8 cellular contexts compared by ENCODE assay signal in the genomic region with DNA sequence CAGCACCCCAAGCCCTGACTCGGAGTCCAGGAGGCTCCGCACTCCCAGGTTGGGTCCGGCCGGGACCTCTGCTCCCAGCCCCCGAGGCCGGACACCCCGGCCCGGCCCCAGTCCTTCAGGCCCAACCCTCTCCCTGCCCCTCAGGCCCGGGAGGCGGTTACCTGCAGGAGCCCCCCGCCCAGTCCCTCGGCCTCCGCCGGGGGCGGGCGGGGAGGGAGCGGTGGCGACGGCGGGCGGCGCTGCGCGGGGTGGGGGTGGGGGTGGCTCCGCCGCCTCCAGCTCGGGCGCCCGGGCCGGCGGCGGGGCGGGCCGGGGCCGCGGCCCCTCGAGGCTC. TPM values are rescaled to one million over a fixed set of nuclear protein-coding genes. Genes with fewer than 3 reads are reported as not detected.
DNase-seq lines count a peak whose midpoint lies in the region; ATAC-seq and TF ChIP-seq lines count a peak whose summit lies in the region.

No MANE protein-coding gene starts in this region.

- TF ChIP-seq CTCF in WI38 (IDR thresholded peaks at IDR 0.05; ENCODE audit: low read depth, low read length) (no peak), neural cell (IDR thresholded peaks at IDR 0.05; ENCODE audit: poor library complexity, severe bottlenecking) (no peak)

- peak; percentile 49 for ATAC-seq in GM18909 (IDR thresholded peaks at IDR 0.05; ENCODE audit: poor library complexity, unreplicated experiment)
- peak; percentile 42 for ATAC-seq in HG03175 (IDR thresholded peaks at IDR 0.05; ENCODE audit: unreplicated experiment)
- peak; percentile 44 for ATAC-seq in esophagus mucosa

- H3K4me3 ChIP-seq in WI38 (ENCODE audit: low read depth, low read length), result peak overlapping the region; percentile 91
- peak overlapping the region; percentile 97 for H3K4me3 ChIP-seq in neural cell (ENCODE audit: low read length)

- no peak for TF ChIP-seq EP300 in neural cell (conservative IDR thresholded peaks at IDR 0.05; ENCODE audit: poor library complexity, severe bottlenecking)

- DNase-seq in 8988T, result peak; percentile 58
- no peak for DNase-seq in DMS79 treated with DMSO at 0.1 percent for 48 hours (lab: John Stamatoyannopoulos, UW)
- no peak for DNase-seq in NCI-H526 treated with DMSO at 0.1 percent for 48 hours (lab: John Stamatoyannopoulos, UW)

- peak overlapping the region; percentile 68 for H3K4me2 ChIP-seq in neural cell (ENCODE audit: low read length)

- no peaks in the 10 kb centered on the region for H3F3A ChIP-seq in neural cell (ENCODE audit: insufficient read depth, low read length, poor library complexity, severe bottlenecking)

- H3K27ac ChIP-seq in neural cell (ENCODE audit: low read length), result peak overlapping the region; percentile 70

- no peaks in the 10 kb centered on the region for H3K27me3 ChIP-seq in neural cell (ENCODE audit: insufficient read depth, low read depth, low read length)

- no peaks in the 10 kb centered on the region for H3K36me3 ChIP-seq in neural cell (ENCODE audit: insufficient read depth, low read length)

- H3K9me2 ChIP-seq in neural cell (ENCODE audit: insufficient read depth, low read length), result no peaks in the 10 kb centered on the region

- H3K9me3 ChIP-seq in neural cell (ENCODE audit: low read length), result no peaks in the 10 kb centered on the region

- peak overlapping the region; percentile 87 for H3K9ac ChIP-seq in neural cell (ENCODE audit: low read length)

- no peak for TF ChIP-seq RAD21 in neural cell (conservative IDR thresholded peaks at IDR 0.05)

- no peak overlapping the region for H2AFZ ChIP-seq in neural cell (ENCODE audit: low read depth, low read length)

- H3K79me2 ChIP-seq in neural cell (replicated peaks; ENCODE audit: insufficient read depth, low read length), result peaks cover 54% of the 10 kb centered on the region

- H4K20me1 ChIP-seq in neural cell (ENCODE audit: insufficient read depth), result peaks cover 23% of the 10 kb centered on the region

TF ChIP-seq in neural cell, 6 proteins besides CTCF, POLR2A, EP300 and RAD21:
- no peak for TF ChIP-seq MXI1 (conservative IDR thresholded peaks at IDR 0.05; ENCODE audit: poor library complexity, severe bottlenecking)
- no peak for TF ChIP-seq EZH2 (IDR thresholded peaks at IDR 0.05; ENCODE audit: borderline replicate concordance, insufficient read depth, low read length, poor library complexity, severe bottlenecking)
- TF ChIP-seq POLR2AphosphoS5 (IDR thresholded peaks at IDR 0.05), result no peak
- no peak for TF ChIP-seq SMC3 (conservative IDR thresholded peaks at IDR 0.05; ENCODE audit: poor library complexity)
- TF ChIP-seq, protein P1, sequence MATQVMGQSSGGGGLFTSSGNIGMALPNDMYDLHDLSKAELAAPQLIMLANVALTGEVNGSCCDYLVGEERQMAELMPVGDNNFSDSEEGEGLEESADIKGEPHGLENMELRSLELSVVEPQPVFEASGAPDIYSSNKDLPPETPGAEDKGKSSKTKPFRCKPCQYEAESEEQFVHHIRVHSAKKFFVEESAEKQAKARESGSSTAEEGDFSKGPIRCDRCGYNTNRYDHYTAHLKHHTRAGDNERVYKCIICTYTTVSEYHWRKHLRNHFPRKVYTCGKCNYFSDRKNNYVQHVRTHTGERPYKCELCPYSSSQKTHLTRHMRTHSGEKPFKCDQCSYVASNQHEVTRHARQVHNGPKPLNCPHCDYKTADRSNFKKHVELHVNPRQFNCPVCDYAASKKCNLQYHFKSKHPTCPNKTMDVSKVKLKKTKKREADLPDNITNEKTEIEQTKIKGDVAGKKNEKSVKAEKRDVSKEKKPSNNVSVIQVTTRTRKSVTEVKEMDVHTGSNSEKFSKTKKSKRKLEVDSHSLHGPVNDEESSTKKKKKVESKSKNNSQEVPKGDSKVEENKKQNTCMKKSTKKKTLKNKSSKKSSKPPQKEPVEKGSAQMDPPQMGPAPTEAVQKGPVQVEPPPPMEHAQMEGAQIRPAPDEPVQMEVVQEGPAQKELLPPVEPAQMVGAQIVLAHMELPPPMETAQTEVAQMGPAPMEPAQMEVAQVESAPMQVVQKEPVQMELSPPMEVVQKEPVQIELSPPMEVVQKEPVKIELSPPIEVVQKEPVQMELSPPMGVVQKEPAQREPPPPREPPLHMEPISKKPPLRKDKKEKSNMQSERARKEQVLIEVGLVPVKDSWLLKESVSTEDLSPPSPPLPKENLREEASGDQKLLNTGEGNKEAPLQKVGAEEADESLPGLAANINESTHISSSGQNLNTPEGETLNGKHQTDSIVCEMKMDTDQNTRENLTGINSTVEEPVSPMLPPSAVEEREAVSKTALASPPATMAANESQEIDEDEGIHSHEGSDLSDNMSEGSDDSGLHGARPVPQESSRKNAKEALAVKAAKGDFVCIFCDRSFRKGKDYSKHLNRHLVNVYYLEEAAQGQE (IDR thresholded peaks at IDR 0.05; ENCODE audit: borderline replicate concordance), result no peak
- TF ChIP-seq TAF1 (IDR thresholded peaks at IDR 0.05; ENCODE audit: low read depth), result no peak

RNA-seq across cellular contexts. Expression of a gene that starts 0.3 kb away (rescaled TPM):
- 40.7 TPM for total RNA-seq in esophagus mucosa
- polyA plus RNA-seq in neural cell, result 21.9 and 27.5 TPM in 2 replicates
- 134 and 148 TPM in 2 replicates for polyA minus RNA-seq in neural cell
